Comparison of ENCODE assay signal across 34 cellular contexts in genomic region chr2:6017887-6018286, GRCh38.
"Had no signal": no experiment of that assay in that cellular context is flagged by ENCODE, and none has a peak within 500 bp of the region (broad histone marks: within the 10 kb centered on the region; RNA-seq: fewer than 3 reads in every experiment).

No MANE protein-coding gene starts in this region.

- H3K9me3 ChIP-seq: MG63 had no signal

- DNase-seq: Karpas-422, Kasumi-1, MG63, MM.1S, MV-4-11, NCI-H1048, NCI-H1092, NCI-H1092 treated with DMSO at 0.1 percent for 48 hours, NCI-H1105, NCI-H1105 treated with DMSO at 0.1 percent for 48 hours, NCI-H1417, NCI-H1417 treated with DMSO at 0.1 percent for 48 hours, NCI-H1436, NCI-H1436 treated with DMSO at 0.1 percent for 48 hours, NCI-H146, NCI-H1694, NCI-H1694 treated with DMSO at 0.1 percent for 48 hours, NCI-H187, NCI-H187 treated with DMSO at 0.1 percent for 48 hours, NCI-H1930, NCI-H2029, NCI-H2029 treated with DMSO at 0.1 percent for 48 hours, NCI-H2081, NCI-H2081 treated with DMSO at 0.1 percent for 48 hours, NCI-H2107, NCI-H2171, NCI-H2171 treated with DMSO at 0.1 percent for 48 hours, NCI-H2227 treated with DMSO at 0.1 percent for 48 hours, NCI-H226, NCI-H345, NCI-H446, NCI-H446 treated with DMSO at 0.1 percent for 48 hours, NCI-H510A, NCI-H510A treated with DMSO at 0.1 percent for 48 hours had no signal

- H3K36me3 ChIP-seq: MG63 had no signal

- H3K4me3 ChIP-seq: MG63 had no signal

- H3K27me3 ChIP-seq: MG63 had no signal
